ENCODE assay signal across 21 cellular contexts in genomic region chr19:16121141-16121540, GRCh38. TPM values are rescaled to one million over a fixed set of nuclear protein-coding genes. Genes with fewer than 3 reads are reported as not detected.
"Had no signal": no experiment of that assay in that cellular context is flagged by ENCODE, and none has a peak within 500 bp of the region (broad histone marks: within the 10 kb centered on the region; RNA-seq: fewer than 3 reads in every experiment).

No MANE protein-coding gene starts in this region.

- H3K27me3 ChIP-seq: ascending aorta, colonic mucosa, gastroesophageal sphincter, thyroid gland had no signal

- ATAC-seq: gastroesophageal sphincter; naive thymus-derived CD4-positive, alpha-beta T cell; sciatic nerve had no signal

- H3K27me3 Mint-ChIP-seq: central memory CD8-positive, alpha-beta T cell; naive thymus-derived CD4-positive, alpha-beta T cell had no signal

- H3K9me3 ChIP-seq: ascending aorta, colonic mucosa, gastroesophageal sphincter, thyroid gland had no signal

- H3K4me3 ChIP-seq: ascending aorta, colonic mucosa, gastroesophageal sphincter, smooth muscle cell, thyroid gland had no signal

- H3K27ac Mint-ChIP-seq: activated naive CD4-positive, alpha-beta T cell treated with anti-CD3 and anti-CD28 coated beads for 36 hours had no signal

- H3K4me1 ChIP-seq: ascending aorta, colonic mucosa, thyroid gland had no signal

- H3K4me3 Mint-ChIP-seq: activated naive CD4-positive, alpha-beta T cell treated with anti-CD3 and anti-CD28 coated beads for 36 hours; central memory CD8-positive, alpha-beta T cell had no signal

- DNase-seq: activated CD4-positive, alpha-beta T cell treated with anti-CD3 and anti-CD28 coated beads, Interleukin-2, amount 50 U/mL, for 1 hour; activated naive CD4-positive, alpha-beta T cell treated with anti-CD3 and anti-CD28 coated beads for 36 hours; activated T-cell treated with anti-CD3 and anti-CD28 coated beads for 4 hours; colonic mucosa; erythroblast; immature natural killer cell; mesendoderm; naive thymus-derived CD4-positive, alpha-beta T cell; stimulated activated CD4-positive, alpha-beta T cell treated with anti-CD3 and anti-CD28 coated beads, Interleukin-4, amount 100 ng/mL, for 1 hour; T-helper 1 cell; T-helper 9 cell; thyroid gland had no signal

- H3K27ac ChIP-seq: ascending aorta, colonic mucosa, gastroesophageal sphincter, thyroid gland had no signal

- H3K9me3 Mint-ChIP-seq: activated naive CD4-positive, alpha-beta T cell treated with anti-CD3 and anti-CD28 coated beads for 36 hours; central memory CD8-positive, alpha-beta T cell; immature natural killer cell had no signal

RNA-seq across cellular contexts. Expression of gene HSH2D, which starts 22.3 kb away (rescaled TPM):
- total RNA-seq: ascending aorta, smooth muscle cell had no signal

RNA-seq across cellular contexts. Expression of gene CIB3, which starts 52.2 kb away (rescaled TPM):
- total RNA-seq: activated CD8-positive, alpha-beta memory T cell treated with anti-CD3 and anti-CD28 coated beads for 36 hours; activated naive CD4-positive, alpha-beta T cell treated with anti-CD3 and anti-CD28 coated beads for 36 hours; ascending aorta; colonic mucosa; gastroesophageal sphincter; lower leg skin; mucosa of gallbladder; naive thymus-derived CD4-positive, alpha-beta T cell; sciatic nerve; smooth muscle cell; thyroid gland; ureter had no signal
- polyA plus RNA-seq: immature natural killer cell; naive thymus-derived CD4-positive, alpha-beta T cell; smooth muscle cell had no signal
